Comparison of ENCODE assay signal across 1 cellular context in the genomic region with DNA sequence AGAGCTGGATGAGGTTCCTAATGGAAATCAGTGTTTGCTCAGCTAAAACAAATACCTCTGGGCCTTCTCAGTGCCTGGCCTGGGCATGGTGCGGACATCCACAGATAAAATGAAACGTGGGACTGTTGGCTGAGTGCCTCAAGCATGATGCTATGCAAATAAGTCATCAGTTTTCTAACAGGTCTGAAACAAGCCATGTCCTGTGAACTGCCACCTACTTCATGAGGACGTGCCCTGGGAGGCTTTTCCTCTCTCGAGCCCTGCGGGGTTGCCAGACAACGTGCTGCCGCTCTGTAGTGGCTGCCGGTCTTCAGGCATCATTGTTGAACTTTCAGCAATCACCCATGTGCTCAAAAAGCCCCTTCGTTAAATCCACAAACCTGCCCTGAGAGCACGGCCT.
TF ChIP-seq lines count a peak whose summit lies in the region.

No MANE protein-coding gene starts in this region.

TF ChIP-seq in H1, 55 proteins besides CTCF, POLR2A, EP300 and RAD21 (continued from another document):
- TF ChIP-seq, protein P1, sequence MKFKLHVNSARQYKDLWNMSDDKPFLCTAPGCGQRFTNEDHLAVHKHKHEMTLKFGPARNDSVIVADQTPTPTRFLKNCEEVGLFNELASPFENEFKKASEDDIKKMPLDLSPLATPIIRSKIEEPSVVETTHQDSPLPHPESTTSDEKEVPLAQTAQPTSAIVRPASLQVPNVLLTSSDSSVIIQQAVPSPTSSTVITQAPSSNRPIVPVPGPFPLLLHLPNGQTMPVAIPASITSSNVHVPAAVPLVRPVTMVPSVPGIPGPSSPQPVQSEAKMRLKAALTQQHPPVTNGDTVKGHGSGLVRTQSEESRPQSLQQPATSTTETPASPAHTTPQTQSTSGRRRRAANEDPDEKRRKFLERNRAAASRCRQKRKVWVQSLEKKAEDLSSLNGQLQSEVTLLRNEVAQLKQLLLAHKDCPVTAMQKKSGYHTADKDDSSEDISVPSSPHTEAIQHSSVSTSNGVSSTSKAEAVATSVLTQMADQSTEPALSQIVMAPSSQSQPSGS (IDR thresholded peaks at IDR 0.05; ENCODE audit: low read length) = no peak
- TF ChIP-seq PHF8 (conservative IDR thresholded peaks at IDR 0.05; ENCODE audit: low read depth, low read length) = no peak
- no peak for TF ChIP-seq ASH2L (IDR thresholded peaks at IDR 0.05; ENCODE audit: low read length)
- TF ChIP-seq TAF1 (IDR thresholded peaks at IDR 0.05; ENCODE audit: low read depth, low read length) = no peak
- no peak for TF ChIP-seq CEBPB (IDR thresholded peaks at IDR 0.05; ENCODE audit: low read depth, low read length)
- no peak for TF ChIP-seq CHD2 (IDR thresholded peaks at IDR 0.05; ENCODE audit: low read length)
- no peak for TF ChIP-seq FOSL1 (IDR thresholded peaks at IDR 0.05; ENCODE audit: insufficient read depth, low read depth, low read length)
- TF ChIP-seq CTBP2 (IDR thresholded peaks at IDR 0.05; ENCODE audit: borderline replicate concordance, insufficient read depth, insufficient read length, low read length) = no peak
- TF ChIP-seq NRF1 (IDR thresholded peaks at IDR 0.05; ENCODE audit: low read depth, low read length) = no peak
- no peak for TF ChIP-seq KDM1A (IDR thresholded peaks at IDR 0.05; ENCODE audit: borderline replicate concordance, low read length)
- no peak for TF ChIP-seq JUN (IDR thresholded peaks at IDR 0.05; ENCODE audit: low read depth, low read length)
- TF ChIP-seq, protein P2, sequence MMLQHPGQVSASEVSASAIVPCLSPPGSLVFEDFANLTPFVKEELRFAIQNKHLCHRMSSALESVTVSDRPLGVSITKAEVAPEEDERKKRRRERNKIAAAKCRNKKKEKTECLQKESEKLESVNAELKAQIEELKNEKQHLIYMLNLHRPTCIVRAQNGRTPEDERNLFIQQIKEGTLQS (IDR thresholded peaks at IDR 0.05; ENCODE audit: insufficient read depth, low read depth, low read length) = no peak
- no peak for TF ChIP-seq SIN3A (conservative IDR thresholded peaks at IDR 0.05 in 1 of 2, IDR thresholded peaks at IDR 0.05 in 1 of 2; ENCODE audit: low read depth in 1 of 2, low read length in 2 of 2)
